ENCODE assay signal across 9 cellular contexts in genomic region chr10:87054373-87055295, GRCh38. TPM values are rescaled to one million over a fixed set of nuclear protein-coding genes. Genes with fewer than 3 reads are reported as not detected.
DNase-seq lines count a peak whose midpoint lies in the region; ATAC-seq, FAIRE-seq and TF ChIP-seq lines count a peak whose summit lies in the region.
"Had no signal": no experiment of that assay in that cellular context is flagged by ENCODE, and none has a peak within 500 bp of the region (broad histone marks: within the 10 kb centered on the region; RNA-seq: fewer than 3 reads in every experiment).

No MANE protein-coding gene starts in this region.

- no peak overlapping the region for H3K27ac Mint-ChIP-seq in endodermal cell
- H3K27ac Mint-ChIP-seq in natural killer cell treated with Interleukin-12 subunit alpha and Interleukin-12 subunit beta and Interleukin-15 and Interleukin-18, amount 100 ng/mL, for 72 hours, result no peak overlapping the region
- no peak overlapping the region for H3K27ac Mint-ChIP-seq in CD4-positive, alpha-beta memory T cell
- H3K27ac Mint-ChIP-seq: IgD-negative memory B cell had no signal

- WGBS in endodermal cell (ENCODE audit: insufficient coverage in 1 of 2, insufficient read length in 1 of 2), 2 experiments, result 41 to 56% methylated on average over 5 to 7 of the region's 7 CpGs

- intact Hi-C loops in CD4-positive, alpha-beta memory T cell (cut with micrococcal nuclease), result loop anchor here (5.0 kb wide), 1 partner anchor 117 kb away; no protein-coding TSS in a partner anchor

- H3K36me3 ChIP-seq in endodermal cell (ENCODE audit: control insufficient read depth, insufficient read depth, low read length), result peaks cover 75% of the 10 kb centered on the region
- peaks cover 64% of the 10 kb centered on the region for H3K36me3 ChIP-seq in CD4-positive, alpha-beta memory T cell (ENCODE audit: insufficient read depth, low read length)

- no peaks in the 10 kb centered on the region for H3K27me3 ChIP-seq in endodermal cell (ENCODE audit: control insufficient read depth, insufficient read depth, low read length, poor library complexity, severe bottlenecking)
- no peaks in the 10 kb centered on the region for H3K27me3 ChIP-seq in CD4-positive, alpha-beta memory T cell (ENCODE audit: insufficient read depth, low read length)

- TF ChIP-seq CTCF in D721Med (IDR thresholded peaks at IDR 0.05; ENCODE audit: insufficient read depth, missing control alignments), result peak; percentile 31
- peak; percentile 73 for TF ChIP-seq CTCF in endodermal cell (conservative IDR thresholded peaks at IDR 0.05)

- H3K9me3 ChIP-seq in endodermal cell (ENCODE audit: control insufficient read depth, low read length), result no peaks in the 10 kb centered on the region
- no peaks in the 10 kb centered on the region for H3K9me3 ChIP-seq in CD4-positive, alpha-beta memory T cell (ENCODE audit: control insufficient read depth in 1 of 2, low read length in 2 of 2)

- no peaks in the 10 kb centered on the region for H3K9me3 Mint-ChIP-seq in endodermal cell
- no peaks in the 10 kb centered on the region for H3K9me3 Mint-ChIP-seq in natural killer cell treated with Interleukin-12 subunit alpha and Interleukin-12 subunit beta and Interleukin-15 and Interleukin-18, amount 100 ng/mL, for 72 hours
- peaks cover 0 to 2% (median 0%) of the 10 kb centered on the region in 8 donors for H3K9me3 Mint-ChIP-seq in CD4-positive, alpha-beta memory T cell
- H3K9me3 Mint-ChIP-seq: IgD-negative memory B cell had no signal

- no peaks in the 10 kb centered on the region for H3K27me3 Mint-ChIP-seq in endodermal cell (ENCODE audit: insufficient read depth)
- no peaks in the 10 kb centered on the region for H3K27me3 Mint-ChIP-seq in natural killer cell treated with Interleukin-12 subunit alpha and Interleukin-12 subunit beta and Interleukin-15 and Interleukin-18, amount 100 ng/mL, for 72 hours
- no peaks in the 10 kb centered on the region for H3K27me3 Mint-ChIP-seq in CD4-positive, alpha-beta memory T cell
- H3K27me3 Mint-ChIP-seq: IgD-negative memory B cell had no signal

- peak; percentile 58 for DNase-seq in D721Med (ENCODE audit: insufficient read length, low spot score)
- peak; percentile 72 for DNase-seq in LHCN-M2 (ENCODE audit: low read depth)
- peak; percentile 87 for DNase-seq in endodermal cell
- DNase-seq in natural killer cell treated with Interleukin-12 subunit alpha and Interleukin-12 subunit beta and Interleukin-15 and Interleukin-18, amount 100 ng/mL, for 72 hours (ENCODE audit: low spot score), result no peak
- DNase-seq in CD4-positive, alpha-beta memory T cell, result no peak
- DNase-seq in activated effector memory CD4-positive, alpha-beta T cell treated with Interleukin-2 at 50 U/mL for 16 hours, result no peak

- no peaks in the 10 kb centered on the region for H3K4me1 ChIP-seq in endodermal cell (ENCODE audit: control insufficient read depth, insufficient read depth, low read length)
- H3K4me1 ChIP-seq in CD4-positive, alpha-beta memory T cell (ENCODE audit: insufficient read depth, low read length), result no peaks in the 10 kb centered on the region

- no peak overlapping the region for H3K27ac ChIP-seq in endodermal cell (ENCODE audit: low read depth, low read length)
- H3K27ac ChIP-seq in CD4-positive, alpha-beta memory T cell (ENCODE audit: low read depth, low read length), result no peak overlapping the region

- no peak overlapping the region for H3K4me3 ChIP-seq in endodermal cell (ENCODE audit: low read length)
- H3K4me3 ChIP-seq in CD4-positive, alpha-beta memory T cell (ENCODE audit: low read length in 2 of 2), result no peak overlapping the region

- H3K9ac ChIP-seq in endodermal cell (ENCODE audit: extremely low read depth, low read length, poor library complexity, severe bottlenecking), result no peak overlapping the region

- no peak overlapping the region for H3K4me3 Mint-ChIP-seq in endodermal cell
- no peak overlapping the region for H3K4me3 Mint-ChIP-seq in natural killer cell treated with Interleukin-12 subunit alpha and Interleukin-12 subunit beta and Interleukin-15 and Interleukin-18, amount 100 ng/mL, for 72 hours
- H3K4me3 Mint-ChIP-seq in CD4-positive, alpha-beta memory T cell, result no peak overlapping the region
- H3K4me3 Mint-ChIP-seq: IgD-negative memory B cell had no signal

- H3K36me3 Mint-ChIP-seq in endodermal cell (ENCODE audit: low read depth), result peaks cover 59% of the 10 kb centered on the region
- H3K36me3 Mint-ChIP-seq in natural killer cell treated with Interleukin-12 subunit alpha and Interleukin-12 subunit beta and Interleukin-15 and Interleukin-18, amount 100 ng/mL, for 72 hours, result peaks cover 19% of the 10 kb centered on the region
- H3K36me3 Mint-ChIP-seq in CD4-positive, alpha-beta memory T cell, result peaks cover 32 to 48% of the 10 kb centered on the region in 2 donors

- ATAC-seq in natural killer cell treated with Interleukin-12 subunit alpha and Interleukin-12 subunit beta and Interleukin-15 and Interleukin-18, amount 100 ng/mL, for 72 hours, result peak; percentile 77 to 87
- ATAC-seq in GM18517 (IDR thresholded peaks at IDR 0.05; ENCODE audit: unreplicated experiment) (no peak), GM21786 (IDR thresholded peaks at IDR 0.05; ENCODE audit: unreplicated experiment) (no peak)

- CTCF ChIA-PET in CD4-positive, alpha-beta memory T cell (lab: Charles Lee; ENCODE audit: partially characterized antibody), result interaction anchor here (0.6 kb wide), 1 partner anchor 53 kb away, joined by 3 read pairs; no protein-coding TSS in a partner anchor

- FAIRE-seq in D721Med (lab: Jason Lieb, UNC), result no peak

- no peaks in the 10 kb centered on the region for H3K4me1 Mint-ChIP-seq in endodermal cell
- H3K4me1 Mint-ChIP-seq in natural killer cell treated with Interleukin-12 subunit alpha and Interleukin-12 subunit beta and Interleukin-15 and Interleukin-18, amount 100 ng/mL, for 72 hours (ENCODE audit: low read depth in 2 of 2), result peaks cover 0 to 2% of the 10 kb centered on the region in 2 donors
- no peaks in the 10 kb centered on the region for H3K4me1 Mint-ChIP-seq in CD4-positive, alpha-beta memory T cell
- H3K4me1 Mint-ChIP-seq: IgD-negative memory B cell had no signal

- POLR2A ChIA-PET in CD4-positive, alpha-beta memory T cell (lab: Charles Lee; ENCODE audit: partially characterized antibody), result no interaction called here

RNA-seq across cellular contexts. Expression of gene FAM25A, which starts 34.5 kb away (rescaled TPM):
- total RNA-seq in LHCN-M2 (2014; rRNA removed) (not detected in 2 replicates), endodermal cell (not detected)
- not detected for polyA plus RNA-seq in LHCN-M2 (2012)
- not detected for polyA plus RNA-seq in endodermal cell (2013, experiment 1 of 2)
- polyA plus RNA-seq in endodermal cell (2013, experiment 2 of 2), result not detected
- not detected for total RNA-seq in natural killer cell treated with Interleukin-12 subunit alpha and Interleukin-12 subunit beta and Interleukin-15 and Interleukin-18, amount 100 ng/mL, for 72 hours
- total RNA-seq in CD4-positive, alpha-beta memory T cell, result not detected
- polyA plus RNA-seq in CD4-positive, alpha-beta memory T cell, result not detected
- polyA plus RNA-seq: IgD-negative memory B cell had no signal

RNA-seq across cellular contexts. Expression of gene GLUD1, which starts 40.0 kb away (rescaled TPM):
- total RNA-seq in LHCN-M2 (2014; rRNA removed) (194 and 203 TPM in 2 replicates), endodermal cell (100 to 1,000 TPM; 104 to 107 TPM)
- 58.7 TPM for polyA plus RNA-seq in LHCN-M2 (2012)
- 80.7 TPM for polyA plus RNA-seq in endodermal cell (2013, experiment 1 of 2)
- polyA plus RNA-seq in endodermal cell (2013, experiment 2 of 2), result 74.5 TPM
- total RNA-seq in natural killer cell treated with Interleukin-12 subunit alpha and Interleukin-12 subunit beta and Interleukin-15 and Interleukin-18, amount 100 ng/mL, for 72 hours, result 100 to 1,000 TPM; 111 to 120 TPM
- 10 to 100 TPM; 75.8 to 83.8 TPM for total RNA-seq in CD4-positive, alpha-beta memory T cell
- 100 to 1,000 TPM; 125 to 158 TPM for polyA plus RNA-seq in CD4-positive, alpha-beta memory T cell

RNA-seq across cellular contexts. Expression of gene SHLD2, which starts 40.4 kb away (rescaled TPM):
- total RNA-seq in LHCN-M2 (2014; rRNA removed) (30.0 and 32.4 TPM in 2 replicates), endodermal cell (10 to 100 TPM; 30.0 to 30.5 TPM)
- 8.1 TPM for polyA plus RNA-seq in LHCN-M2 (2012)
- polyA plus RNA-seq in endodermal cell (2013, experiment 1 of 2), result 19.2 TPM
- 19.4 TPM for polyA plus RNA-seq in endodermal cell (2013, experiment 2 of 2)
- 10 to 100 TPM; 19.2 to 43.3 TPM for total RNA-seq in natural killer cell treated with Interleukin-12 subunit alpha and Interleukin-12 subunit beta and Interleukin-15 and Interleukin-18, amount 100 ng/mL, for 72 hours
- total RNA-seq in CD4-positive, alpha-beta memory T cell, result 10 to 100 TPM; 24.0 to 26.5 TPM
- 10 to 100 TPM; 20.7 to 25.8 TPM for polyA plus RNA-seq in CD4-positive, alpha-beta memory T cell

Comparison
In these comparisons a context has a peak if more than half of its experiments do, and no peak if none do; other contexts are left out.
1. DNase-seq: peak in D721Med (single experiment), LHCN-M2 (single experiment) and endodermal cell (single experiment); none in natural killer cell treated with Interleukin-12 subunit alpha and Interleukin-12 subunit beta and Interleukin-15 and Interleukin-18, amount 100 ng/mL, for 72 hours (single experiment), CD4-positive, alpha-beta memory T cell (0 of 5) and activated effector memory CD4-positive, alpha-beta T cell treated with Interleukin-2 at 50 U/mL for 16 hours (single experiment).
2. ATAC-seq: peak in natural killer cell treated with Interleukin-12 subunit alpha and Interleukin-12 subunit beta and Interleukin-15 and Interleukin-18, amount 100 ng/mL, for 72 hours (2 of 2); none in GM18517 (single experiment) and GM21786 (single experiment).